8 cellular contexts compared by ENCODE assay signal in the genomic region with DNA sequence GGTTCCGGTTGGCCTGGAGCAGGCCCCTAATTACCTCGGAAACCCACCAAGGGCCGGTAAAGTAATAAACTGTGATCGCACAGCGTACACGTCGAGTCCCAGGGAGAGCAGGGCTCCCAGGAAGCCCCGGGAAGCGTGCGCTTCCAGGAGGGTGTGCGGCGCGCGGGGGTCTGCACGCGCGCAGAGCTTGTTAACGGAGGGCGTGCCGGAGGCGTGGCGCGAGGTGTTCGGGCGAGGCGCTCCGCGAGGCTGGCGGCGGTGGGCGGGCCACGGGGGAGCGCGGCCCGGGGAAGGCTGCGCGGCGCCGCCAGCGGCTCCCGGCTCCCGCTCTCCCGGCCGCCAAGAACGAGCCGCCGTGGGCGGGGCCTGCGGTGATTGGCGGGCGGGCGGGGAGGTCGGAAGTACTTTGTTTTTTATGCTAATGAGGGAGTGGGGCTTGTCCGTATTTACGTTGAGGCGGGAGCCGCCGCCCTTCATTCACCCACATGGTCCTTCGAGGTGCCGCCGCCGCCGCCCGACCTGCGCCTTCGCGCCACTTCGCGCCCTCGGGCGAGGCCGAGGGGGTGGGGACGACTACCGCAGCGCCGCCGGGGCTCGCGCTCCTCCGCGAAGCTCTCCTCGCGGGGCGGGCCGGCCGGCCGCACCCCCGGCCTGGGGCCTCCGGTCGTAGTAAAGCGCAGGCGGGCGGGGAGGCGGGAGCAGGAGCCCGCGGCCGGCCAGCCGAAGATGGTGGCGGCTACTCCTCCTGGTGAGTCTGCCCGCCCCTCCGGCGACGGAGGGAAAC. TPM values are rescaled to one million over a fixed set of nuclear protein-coding genes. Genes with fewer than 3 reads are reported as not detected.
DNase-seq lines count a peak whose midpoint lies in the region; ATAC-seq, FAIRE-seq and TF ChIP-seq lines count a peak whose summit lies in the region.

A gene (plus strand): TSS at position 476 of the 784 bp plus-strand sequence.

- FAIRE-seq in astrocyte (lab: Jason Lieb, UNC) = no peak

- no peaks in the 10 kb centered on the region for H3K9me2 ChIP-seq in hepatocyte (replicated peaks; ENCODE audit: insufficient read depth)

- peaks cover 28% of the 10 kb centered on the region for H4K20me1 ChIP-seq in astrocyte (ENCODE audit: insufficient read depth, low read length)
- peaks cover 32% of the 10 kb centered on the region for H4K20me1 ChIP-seq in hepatocyte (ENCODE audit: insufficient read depth, poor library complexity, severe bottlenecking)

- H3K27ac Mint-ChIP-seq in astrocyte (ENCODE audit: unreplicated experiment) = peak within 1 kb of the TSS; percentile 92

- H3K79me2 ChIP-seq in astrocyte (ENCODE audit: insufficient read depth, low read length) (peaks cover 38% of the 10 kb centered on the region), hepatocyte (peaks cover 32% of the 10 kb centered on the region)

- H2AFZ ChIP-seq in astrocyte (ENCODE audit: low read depth, low read length) (peak within 1 kb of the TSS; percentile 80), hepatocyte (peak within 1 kb of the TSS; percentile 67)

- no peaks in the 10 kb centered on the region for H3K9me3 Mint-ChIP-seq in astrocyte (ENCODE audit: unreplicated experiment)

- H3K9me3 ChIP-seq in astrocyte (ENCODE audit: insufficient read depth, low read depth, low read length) (no peaks in the 10 kb centered on the region), hepatocyte (ENCODE audit: low read depth) (no peaks in the 10 kb centered on the region)

- H3K36me3 ChIP-seq in astrocyte (ENCODE audit: insufficient read depth, low read length) (peaks cover 10% of the 10 kb centered on the region), hepatocyte (replicated peaks; ENCODE audit: insufficient read depth, low read depth) (no peaks in the 10 kb centered on the region)

- peak within 1 kb of the TSS; percentile 74 for H3K27ac ChIP-seq in astrocyte (ENCODE audit: low read depth, low read length)
- peak within 1 kb of the TSS; percentile 98 for H3K27ac ChIP-seq in hepatocyte

- peaks cover 7% of the 10 kb centered on the region for H3K27me3 ChIP-seq in astrocyte (ENCODE audit: insufficient read depth, low read length)
- peaks cover 16% of the 10 kb centered on the region for H3K27me3 ChIP-seq in hepatocyte

- H3K4me1 Mint-ChIP-seq in astrocyte (ENCODE audit: low read depth, unreplicated experiment) = peaks cover 19% of the 10 kb centered on the region

- under 1% methylated on average over 83 of the region's 103 CpGs for WGBS in hepatocyte (ENCODE audit: low lambda C conversion rate, missing lambda C conversion rate)

- DNase-seq in NCI-H2029 treated with DMSO at 0.1 percent for 48 hours (lab: John Stamatoyannopoulos, UW) (peak; percentile 61), T-helper 9 cell (peak; percentile 78), astrocyte (ENCODE audit: low read depth) (peak; percentile 72), hepatocyte (ENCODE audit: low spot score) (peak; percentile 95), retina (peak; percentile 92), OCI-M2 (lab: John Stamatoyannopoulos, UW; ENCODE audit: unreplicated experiment) (no peak)

- TF ChIP-seq CTCF in astrocyte (IDR thresholded peaks at IDR 0.05; ENCODE audit: insufficient read depth, low read depth, low read length) = no peak
- no peak for TF ChIP-seq CTCF in hepatocyte (IDR thresholded peaks at IDR 0.05; ENCODE audit: poor library complexity)

- H3K4me2 ChIP-seq in astrocyte (ENCODE audit: low read length) (peak within 1 kb of the TSS; percentile 94), hepatocyte (peak within 1 kb of the TSS; percentile 88)

- H3K4me1 ChIP-seq in astrocyte (ENCODE audit: insufficient read depth, low read length) (peaks cover 23% of the 10 kb centered on the region), hepatocyte (ENCODE audit: insufficient read depth) (peaks cover 23% of the 10 kb centered on the region)

- peak; percentile 60 for ATAC-seq in GM18517 (IDR thresholded peaks at IDR 0.05; ENCODE audit: unreplicated experiment)
- peak; percentile 51 for ATAC-seq in HG03025 (IDR thresholded peaks at IDR 0.05; ENCODE audit: low FRiP score, unreplicated experiment)

- H3K36me3 Mint-ChIP-seq in astrocyte (ENCODE audit: low read depth, unreplicated experiment) = no peaks in the 10 kb centered on the region

- H3K4me3 Mint-ChIP-seq in astrocyte (ENCODE audit: unreplicated experiment) = peak within 1 kb of the TSS; percentile 94

- H3K27me3 Mint-ChIP-seq in astrocyte (ENCODE audit: low read depth, unreplicated experiment) = peaks cover 3% of the 10 kb centered on the region

- H3K4me3 ChIP-seq in astrocyte (ENCODE audit: insufficient read depth, low read depth, low read length) = peak within 1 kb of the TSS; percentile 80
- H3K4me3 ChIP-seq in hepatocyte = peak within 1 kb of the TSS; percentile 65

- H3K9ac ChIP-seq in astrocyte (ENCODE audit: low read length) = peak within 1 kb of the TSS; percentile 81

RNA-seq across cellular contexts. Expression of the gene that starts here (rescaled TPM):
- total RNA-seq in astrocyte (4.2 and 6.3 TPM in 2 replicates), hepatocyte (6.6 and 8.4 TPM in 2 replicates)
- polyA plus RNA-seq in hepatocyte = 1.7 and 2.6 TPM in 2 replicates
